8 cellular contexts compared by ENCODE assay signal in genomic region chr7:74289660-74290589, GRCh38. TPM values are rescaled to one million over a fixed set of nuclear protein-coding genes. Genes with fewer than 3 reads are reported as not detected.
A peak's percentile ranks its signal among the peaks of the same experiment; 100 is the strongest.
DNase-seq lines count a peak whose midpoint lies in the region; ATAC-seq and TF ChIP-seq lines count a peak whose summit lies in the region.

No MANE protein-coding gene starts in this region.

- peak overlapping the region; percentile 52 to 83 (median 77) for H3K27ac Mint-ChIP-seq in IgD-negative memory B cell

- H3K36me3 ChIP-seq in gastroesophageal sphincter: no peaks in the 10 kb centered on the region
- no peaks in the 10 kb centered on the region for H3K36me3 ChIP-seq in osteoblast (ENCODE audit: insufficient read depth, low read length)

- H3K27ac ChIP-seq in gastroesophageal sphincter: peak overlapping the region; percentile 39 to 88 (median 82)
- H3K27ac ChIP-seq in osteoblast (ENCODE audit: low read depth, low read length): peak overlapping the region; percentile 85

- H3K4me3 Mint-ChIP-seq in IgD-negative memory B cell: peak overlapping the region; percentile 77 to 91 (median 83)

- H3K27me3 Mint-ChIP-seq in IgD-negative memory B cell: no peaks in the 10 kb centered on the region

- peak overlapping the region; percentile 41 for H2AFZ ChIP-seq in osteoblast (ENCODE audit: low read length)

- peaks cover 44% of the 10 kb centered on the region for H4K20me1 ChIP-seq in osteoblast (ENCODE audit: insufficient read depth, low read length)

- peak overlapping the region; percentile 86 for H3K4me2 ChIP-seq in osteoblast (ENCODE audit: insufficient read depth, low read length)

- H3K27me3 ChIP-seq in gastroesophageal sphincter (no peaks in the 10 kb centered on the region), osteoblast (ENCODE audit: insufficient read depth, low read length) (no peaks in the 10 kb centered on the region)

- no peaks in the 10 kb centered on the region for H3K9me3 ChIP-seq in gastroesophageal sphincter
- H3K9me3 ChIP-seq in osteoblast (ENCODE audit: low read depth, low read length): no peaks in the 10 kb centered on the region

- no peak for TF ChIP-seq EP300 in gastroesophageal sphincter (IDR thresholded peaks at IDR 0.05)

- no peaks in the 10 kb centered on the region for H3K36me3 Mint-ChIP-seq in IgD-negative memory B cell

- TF ChIP-seq CTCF in gastroesophageal sphincter (IDR thresholded peaks at IDR 0.05) (no peak), osteoblast (IDR thresholded peaks at IDR 0.05; ENCODE audit: extremely low read depth, low read depth, low read length) (no peak)

- H3K4me1 ChIP-seq in gastroesophageal sphincter (peaks cover 0 to 54% (median 17%) of the 10 kb centered on the region in 3 donors), osteoblast (ENCODE audit: insufficient read depth, low read length) (peaks cover 38% of the 10 kb centered on the region)

- peaks cover 37 to 43% (median 39%) of the 10 kb centered on the region in 3 donors for H3K4me1 Mint-ChIP-seq in IgD-negative memory B cell

- WGBS in gastroesophageal sphincter (ENCODE audit: low coverage in 1 of 2), 2 donors: 0% methylated on average over 5 to 8 of the region's 59 CpGs

- DNase-seq in Daoy (ENCODE audit: low read depth) (peak; percentile 74), osteoblast (ENCODE audit: insufficient read length, low spot score, missing footprints) (peak; percentile 96)
- DNase-seq in activated effector memory CD4-positive, alpha-beta T cell treated with anti-CD3 and anti-CD28 coated beads, Interleukin-2, amount 50 U/mL, for 16 hours: peak; percentile 73

- H3K79me2 ChIP-seq in osteoblast (ENCODE audit: insufficient read depth, low read length): peaks cover 58% of the 10 kb centered on the region

- H3K4me3 ChIP-seq in gastroesophageal sphincter (peak overlapping the region; percentile 96 to 98), osteoblast (ENCODE audit: insufficient read depth, low read length) (peak overlapping the region; percentile 96)

- ATAC-seq in gastroesophageal sphincter (peak; percentile 14), HG02623 (IDR thresholded peaks at IDR 0.05; ENCODE audit: unreplicated experiment) (no peak), GM21526 (IDR thresholded peaks at IDR 0.05; ENCODE audit: low FRiP score, unreplicated experiment) (no peak), HG03159 (IDR thresholded peaks at IDR 0.05; ENCODE audit: unreplicated experiment) (no peak)

- TF ChIP-seq POLR2A in gastroesophageal sphincter (IDR thresholded peaks at IDR 0.05): no peak

- no peaks in the 10 kb centered on the region for H3K9me3 Mint-ChIP-seq in IgD-negative memory B cell

RNA-seq across cellular contexts. Expression of gene CLIP2, which starts 0.7 kb away (rescaled TPM):
- total RNA-seq in Daoy (2014; rRNA removed; shearing (Covaris generic)): 33.4 and 41.9 TPM in 2 replicates
- polyA plus RNA-seq in IgD-negative memory B cell: 7.1 TPM
- total RNA-seq in gastroesophageal sphincter: 10 to 100 TPM; 23.0 to 50.7 (median 35.5) TPM
- 58.3 and 70.9 TPM in 2 replicates for total RNA-seq in osteoblast

RNA-seq across cellular contexts. Expression of gene RFC2, which starts 35.7 kb away (rescaled TPM):
- total RNA-seq in Daoy (2014; rRNA removed; shearing (Covaris generic)): 142 and 156 TPM in 2 replicates
- polyA plus RNA-seq in IgD-negative memory B cell: 46.6 TPM
- total RNA-seq in gastroesophageal sphincter: 10 to 100 TPM; 11.3 to 12.2 (median 11.3) TPM
- 12.3 and 13.0 TPM in 2 replicates for total RNA-seq in osteoblast

Comparison
In these comparisons a context has a peak if more than half of its experiments do, and no peak if none do; other contexts are left out.
1. RNA of gene RFC2, which starts 35.7 kb away (total RNA-seq): 142 to 156 TPM in Daoy; 12.3 to 13.0 TPM in osteoblast and 11.3 to 12.2 TPM in gastroesophageal sphincter; every median in the first group is over 10 times any median in the second.
2. Peak in every context shown above with its lines, with median percentiles within 50 percentile points of each other: DNase-seq.